Comparison of ENCODE assay signal across 8 cellular contexts in genomic region chr4:176376032-176376614, GRCh38. TPM values are rescaled to one million over a fixed set of nuclear protein-coding genes. Genes with fewer than 3 reads are reported as not detected.
DNase-seq lines count a peak whose midpoint lies in the region; TF ChIP-seq lines count a peak whose summit lies in the region.

No MANE protein-coding gene starts in this region.

- no peak overlapping the region for H3K27ac Mint-ChIP-seq in activated CD4-positive, alpha-beta memory T cell treated with anti-CD3 and anti-CD28 coated beads for 36 hours

- no peak overlapping the region for H3K4me3 ChIP-seq in epithelial cell of proximal tubule (ENCODE audit: low read depth, low read length)

- H3K27me3 Mint-ChIP-seq in activated CD4-positive, alpha-beta memory T cell treated with anti-CD3 and anti-CD28 coated beads for 36 hours: peaks cover 7% of the 10 kb centered on the region

- POLR2A ChIA-PET in activated CD4-positive, alpha-beta memory T cell treated with anti-CD3 and anti-CD28 coated beads for 36 hours (lab: Charles Lee): no interaction called here

- H3K4me1 Mint-ChIP-seq in activated CD4-positive, alpha-beta memory T cell treated with anti-CD3 and anti-CD28 coated beads for 36 hours (ENCODE audit: low read depth): no peaks in the 10 kb centered on the region

- TF ChIP-seq CTCF in epithelial cell of proximal tubule (conservative IDR thresholded peaks at IDR 0.05; ENCODE audit: low read depth, low read length): peak; percentile 55

- H3K9me3 Mint-ChIP-seq in activated CD4-positive, alpha-beta memory T cell treated with anti-CD3 and anti-CD28 coated beads for 36 hours: no peaks in the 10 kb centered on the region

- H3K4me3 Mint-ChIP-seq in activated CD4-positive, alpha-beta memory T cell treated with anti-CD3 and anti-CD28 coated beads for 36 hours: no peak overlapping the region

- intact Hi-C loops in activated CD4-positive, alpha-beta memory T cell treated with anti-CD3 and anti-CD28 coated beads for 36 hours (cut with micrococcal nuclease): loop anchor here (5.0 to 10.0 kb wide), 2 partner anchors 269 to 416 kb away; partner anchors contain the start of gene VEGFC

- DNase-seq in NOMO-1 treated with DMSO at 0.1 percent for 48 hours (lab: John Stamatoyannopoulos, UW; ENCODE audit: unreplicated experiment) (peak; percentile 38), NOMO-1 treated with dmso at 0.1 percent for 144 hours (lab: John Stamatoyannopoulos, UW; ENCODE audit: unreplicated experiment) (no peak), NCI-H2227 (lab: John Stamatoyannopoulos, UW; ENCODE audit: unreplicated experiment) (peak; percentile 25), epithelial cell of proximal tubule (ENCODE audit: low read depth) (no peak), superior temporal gyrus (ENCODE audit: extremely low spot score) (peak; percentile 84), HK-2 (ENCODE audit: unreplicated experiment) (no peak)
- DNase-seq in activated CD4-positive, CD25-positive, alpha-beta regulatory T cell treated with anti-CD3 and anti-CD28 coated beads, Interleukin-2, amount 50 U/mL, for 72 hours: no peak
- DNase-seq in activated CD4-positive, alpha-beta memory T cell treated with anti-CD3 and anti-CD28 coated beads for 36 hours: no peak

- no peaks in the 10 kb centered on the region for H3K36me3 Mint-ChIP-seq in activated CD4-positive, alpha-beta memory T cell treated with anti-CD3 and anti-CD28 coated beads for 36 hours

- CTCF ChIA-PET in activated CD4-positive, alpha-beta memory T cell treated with anti-CD3 and anti-CD28 coated beads for 36 hours (lab: Charles Lee): interaction anchor here (6.4 kb wide), 1 partner anchor 672 kb away, joined by 54 read pairs; no protein-coding TSS in a partner anchor

RNA-seq across cellular contexts. Expression of gene SPCS3, which starts 56.4 kb away (rescaled TPM):
- total RNA-seq in epithelial cell of proximal tubule: 80.1 and 90.4 TPM in 2 replicates
- total RNA-seq in activated CD4-positive, alpha-beta memory T cell treated with anti-CD3 and anti-CD28 coated beads for 36 hours: 100 to 1,000 TPM; 182 to 185 TPM

Comparison
In these comparisons a context has a peak if more than half of its experiments do, and no peak if none do; other contexts are left out.
1. DNase-seq: peak in NOMO-1 treated with DMSO at 0.1 percent for 48 hours (single experiment), NCI-H2227 (single experiment) and superior temporal gyrus (single experiment); none in NOMO-1 treated with dmso at 0.1 percent for 144 hours (single experiment), epithelial cell of proximal tubule (single experiment), HK-2 (single experiment), activated CD4-positive, CD25-positive, alpha-beta regulatory T cell treated with anti-CD3 and anti-CD28 coated beads, Interleukin-2, amount 50 U/mL, for 72 hours (single experiment) and activated CD4-positive, alpha-beta memory T cell treated with anti-CD3 and anti-CD28 coated beads for 36 hours (single experiment).